In genomic region chr4:51855270-51855669, GRCh38 we compare ENCODE assay signal across 16 cellular contexts. TPM values are rescaled to one million over a fixed set of nuclear protein-coding genes. Genes with fewer than 3 reads are reported as not detected.
DNase-seq lines count a peak whose midpoint lies in the region; ATAC-seq and TF ChIP-seq lines count a peak whose summit lies in the region.
"Had no signal": no experiment of that assay in that cellular context is flagged by ENCODE, and none has a peak within 500 bp of the region (broad histone marks: within the 10 kb centered on the region; RNA-seq: fewer than 3 reads in every experiment).

No MANE protein-coding gene starts in this region.

- WGBS in stomach, 5 donors = 90 to 100% (median 96%) methylated on average over 2 of the region's 2 CpGs

- H3K4me2 ChIP-seq in GM23338 = no peak overlapping the region

- no peak overlapping the region for H2AFZ ChIP-seq in GM23338

- H3K79me2 ChIP-seq in GM23338 (replicated peaks; ENCODE audit: insufficient read depth) = peaks cover 100% of the 10 kb centered on the region

- peaks cover 19% of the 10 kb centered on the region for H4K20me1 ChIP-seq in GM23338 (replicated peaks; ENCODE audit: insufficient read depth)

- TF ChIP-seq EP300 in stomach (IDR thresholded peaks at IDR 0.05) = no peak

- H3K27me3 Mint-ChIP-seq in GM23338 (ENCODE audit: insufficient read depth, low read depth, poor library complexity) (peaks cover 3% of the 10 kb centered on the region), progenitor cell of endocrine pancreas (no peaks in the 10 kb centered on the region)
- H3K27me3 Mint-ChIP-seq in central memory CD8-positive, alpha-beta T cell = no peaks in the 10 kb centered on the region
- H3K27me3 Mint-ChIP-seq: CD4-positive, alpha-beta memory T cell had no signal

- H3K4me3 ChIP-seq in GM23338 (no peak overlapping the region), stomach (no peak overlapping the region), right atrium auricular region (no peak overlapping the region)

- H3K9me3 Mint-ChIP-seq in GM23338 (no peaks in the 10 kb centered on the region), progenitor cell of endocrine pancreas (ENCODE audit: low read depth) (no peaks in the 10 kb centered on the region)
- H3K9me3 Mint-ChIP-seq in central memory CD8-positive, alpha-beta T cell = no peaks in the 10 kb centered on the region
- H3K9me3 Mint-ChIP-seq: CD4-positive, alpha-beta memory T cell; HFFc6 had no signal

- peaks cover 79% of the 10 kb centered on the region for H3K4me1 Mint-ChIP-seq in GM23338
- peaks cover 66% of the 10 kb centered on the region for H3K4me1 Mint-ChIP-seq in central memory CD8-positive, alpha-beta T cell
- H3K4me1 Mint-ChIP-seq in progenitor cell of endocrine pancreas (ENCODE audit: low read depth) = peaks cover 67% of the 10 kb centered on the region

- TF ChIP-seq CTCF in GM23338 (conservative IDR thresholded peaks at IDR 0.05; ENCODE audit: low read depth in 2 of 2) (no peak), progenitor cell of endocrine pancreas (IDR thresholded peaks at IDR 0.05; ENCODE audit: unreplicated experiment) (no peak), stomach (IDR thresholded peaks at IDR 0.05) (no peak), right atrium auricular region (IDR thresholded peaks at IDR 0.05) (no peak)

- H3F3A ChIP-seq in GM23338 (replicated peaks; ENCODE audit: low read depth) = no peaks in the 10 kb centered on the region

- no peaks in the 10 kb centered on the region for H3K27me3 ChIP-seq in GM23338 (ENCODE audit: insufficient read depth)
- no peaks in the 10 kb centered on the region for H3K27me3 ChIP-seq in stomach
- no peaks in the 10 kb centered on the region for H3K27me3 ChIP-seq in right atrium auricular region

- peak overlapping the region; percentile 55; the same call in 1 of the 2 replicates for H3K27ac Mint-ChIP-seq in GM23338
- peak overlapping the region; percentile 4 for H3K27ac Mint-ChIP-seq in central memory CD8-positive, alpha-beta T cell (ENCODE audit: low read depth)
- H3K27ac Mint-ChIP-seq in progenitor cell of endocrine pancreas = peak overlapping the region; percentile 63
- H3K27ac Mint-ChIP-seq: HFFc6 had no signal

- peaks cover 4% of the 10 kb centered on the region; the same call in 1 of the 3 replicates for H3K36me3 Mint-ChIP-seq in GM23338 (ENCODE audit: low read depth)
- peaks cover 7% of the 10 kb centered on the region for H3K36me3 Mint-ChIP-seq in central memory CD8-positive, alpha-beta T cell (ENCODE audit: insufficient read depth)
- no peaks in the 10 kb centered on the region for H3K36me3 Mint-ChIP-seq in progenitor cell of endocrine pancreas (ENCODE audit: insufficient read depth)

- intact Hi-C loops in stomach (cut with DNase I; ENCODE audit: low total_unique reads) = no loop called here

- peaks cover 53% of the 10 kb centered on the region for H3K4me1 ChIP-seq in GM23338 (ENCODE audit: insufficient read depth)
- peaks cover 35 to 97% (median 64%) of the 10 kb centered on the region in 4 donors for H3K4me1 ChIP-seq in stomach
- H3K4me1 ChIP-seq in right atrium auricular region = peaks cover 0 to 55% of the 10 kb centered on the region in 2 donors

- H3K9me2 ChIP-seq in GM23338 (ENCODE audit: insufficient read depth) = no peaks in the 10 kb centered on the region

- H3K36me3 ChIP-seq in GM23338 (ENCODE audit: insufficient read depth) (no peaks in the 10 kb centered on the region), stomach (no peaks in the 10 kb centered on the region), right atrium auricular region (no peaks in the 10 kb centered on the region)

- no peak for TF ChIP-seq POLR2A in stomach (IDR thresholded peaks at IDR 0.05)

- DNase-seq in NCI-H526 (lab: John Stamatoyannopoulos, UW) = peak; percentile 11 to 27
- no peak for DNase-seq in NCI-H526 treated with DMSO at 0.1 percent for 48 hours (lab: John Stamatoyannopoulos, UW)
- no peak for DNase-seq in GM23338 (ENCODE audit: low spot score)
- no peak for DNase-seq in central memory CD8-positive, alpha-beta T cell (ENCODE audit: low spot score in 2 of 2)
- DNase-seq in progenitor cell of endocrine pancreas (ENCODE audit: low spot score, unreplicated experiment) = no peak
- DNase-seq in stomach = no peak
- no peak for DNase-seq in right atrium auricular region (ENCODE audit: low spot score)
- DNase-seq in SHP77 (lab: John Stamatoyannopoulos, UW) = no peak
- DNase-seq: C1 segment of cervical spinal cord; CD4-positive, alpha-beta memory T cell; DMS153; DND-41; GF-D8; HCEC 1CT; HFFc6 had no signal

- H3K4me3 Mint-ChIP-seq in GM23338 = no peak overlapping the region
- H3K4me3 Mint-ChIP-seq in central memory CD8-positive, alpha-beta T cell = no peak overlapping the region
- no peak overlapping the region for H3K4me3 Mint-ChIP-seq in progenitor cell of endocrine pancreas (ENCODE audit: low read depth)
- H3K4me3 Mint-ChIP-seq: CD4-positive, alpha-beta memory T cell; HFFc6 had no signal

- ATAC-seq in GM23338 = no peak
- no peak for ATAC-seq in central memory CD8-positive, alpha-beta T cell (replicated peaks; ENCODE audit: extremely low read depth, poor library complexity, severe bottlenecking)

- H3K27ac ChIP-seq in GM23338 (ENCODE audit: low read depth) = no peak overlapping the region
- H3K27ac ChIP-seq in stomach = no peak overlapping the region
- H3K27ac ChIP-seq in right atrium auricular region = no peak overlapping the region
- H3K27ac ChIP-seq: 22Rv1 had no signal

- H3K9me3 ChIP-seq in stomach (no peaks in the 10 kb centered on the region), right atrium auricular region (no peaks in the 10 kb centered on the region)

TF ChIP-seq in GM23338, 12 proteins besides CTCF, POLR2A, EP300 and RAD21 (continues in another document):
- no peak for TF ChIP-seq NANOG (IDR thresholded peaks at IDR 0.05; ENCODE audit: borderline replicate concordance)
- TF ChIP-seq ZNF462 (CRISPR knock-in tag; IDR thresholded peaks at IDR 0.05) = no peak

RNA-seq across cellular contexts. Expression of gene DCUN1D4, which starts 12.3 kb away (rescaled TPM):
- 37.9 and 54.8 TPM in 2 replicates for total RNA-seq in GM23338 (2014; rRNA removed; shearing (Covaris generic))
- polyA plus RNA-seq in GM23338 (2016; fragmentation: Nextera tagmentation; extraction: Ambion mirVana) (23.1 and 26.1 TPM in 2 replicates), stomach (10 to 100 TPM in 2 of 3 donors, 1 to 10 TPM in 1; 9.7 to 13.9 (median 12.7) TPM)
- total RNA-seq in progenitor cell of endocrine pancreas (69.8 and 82.8 TPM in 2 replicates), stomach (10 to 100 TPM in 4 of 5 donors, 1 to 10 TPM in 1; 5.8 to 84.6 (median 51.4) TPM), right atrium auricular region (10 to 100 TPM; 22.6 to 26.1 TPM)

Comparison
In these comparisons a context has a peak if more than half of its experiments do, and no peak if none do; other contexts are left out.
1. DNase-seq: peak in NCI-H526 (2 of 2); none in NCI-H526 treated with DMSO at 0.1 percent for 48 hours (single experiment), GM23338 (single experiment), central memory CD8-positive, alpha-beta T cell (0 of 2), progenitor cell of endocrine pancreas (single experiment), stomach (single experiment), right atrium auricular region (single experiment) and SHP77 (0 of 2).
2. H3K27ac Mint-ChIP-seq: peak in every context shown above with its lines; median percentile 63 in progenitor cell of endocrine pancreas; 55 in GM23338; 4 in central memory CD8-positive, alpha-beta T cell.